35 cellular contexts compared by ENCODE assay signal in genomic region chr14:86911506-86911905, GRCh38.
A peak's percentile ranks its signal among the peaks of the same experiment; 100 is the strongest.
DNase-seq lines count a peak whose midpoint lies in the region; ATAC-seq and TF ChIP-seq lines count a peak whose summit lies in the region.
"Had no signal": no experiment of that assay in that cellular context is flagged by ENCODE, and none has a peak within 500 bp of the region (broad histone marks: within the 10 kb centered on the region; RNA-seq: fewer than 3 reads in every experiment).

No MANE protein-coding gene starts in this region.

- H3K27me3 Mint-ChIP-seq in nephron (ENCODE audit: low read depth) = peaks cover 3% of the 10 kb centered on the region
- no peaks in the 10 kb centered on the region for H3K27me3 Mint-ChIP-seq in activated CD8-positive, alpha-beta T cell treated with anti-CD3 and anti-CD28 coated beads, Interleukin-2, amount 10 ng/mL, durations not matched to agents 7 days and 5 days (ENCODE audit: low read depth)
- H3K27me3 Mint-ChIP-seq: B cell; CD4-positive, alpha-beta memory T cell; CD4-positive, alpha-beta T cell; CD4-positive, CD25-positive, alpha-beta regulatory T cell had no signal

- peaks cover 39% of the 10 kb centered on the region for H3K4me1 ChIP-seq in SJCRH30
- H3K4me1 ChIP-seq: A549; BE2C; BLaER1; BLaER1 treated with 17β-estradiol and CSF1 and Interleukin-3, amounts not matched to agents 10 nM and 100 nM; Caco-2 had no signal

- H3K27me3 ChIP-seq in SJCRH30 = no peaks in the 10 kb centered on the region
- H3K27me3 ChIP-seq: BE2C; BLaER1; BLaER1 treated with 17β-estradiol and CSF1 and Interleukin-3, amounts not matched to agents 10 nM and 100 nM had no signal

- CTCF ChIA-PET in activated CD8-positive, alpha-beta T cell treated with anti-CD3 and anti-CD28 coated beads, Interleukin-2, amount 10 ng/mL, durations not matched to agents 7 days and 5 days (lab: Charles Lee) = no interaction called here

- POLR2A ChIA-PET in activated CD8-positive, alpha-beta T cell treated with anti-CD3 and anti-CD28 coated beads, Interleukin-2, amount 10 ng/mL, durations not matched to agents 7 days and 5 days (lab: Charles Lee) = no interaction called here

- peak overlapping the region; percentile 10 for H3K4me3 ChIP-seq in SJCRH30
- no peak overlapping the region for H3K4me3 ChIP-seq in SK-N-MC
- H3K4me3 ChIP-seq: A549; BLaER1; BLaER1 treated with 17β-estradiol and CSF1 and Interleukin-3, amounts not matched to agents 10 nM and 100 nM had no signal

- H3K36me3 Mint-ChIP-seq in nephron (ENCODE audit: low read depth) = no peaks in the 10 kb centered on the region
- no peaks in the 10 kb centered on the region for H3K36me3 Mint-ChIP-seq in activated CD8-positive, alpha-beta T cell treated with anti-CD3 and anti-CD28 coated beads, Interleukin-2, amount 10 ng/mL, durations not matched to agents 7 days and 5 days (ENCODE audit: low read depth)
- H3K36me3 Mint-ChIP-seq: CD14-positive monocyte; CD4-positive, alpha-beta memory T cell; CD4-positive, CD25-positive, alpha-beta regulatory T cell; CD8-positive, alpha-beta memory T cell; CD8-positive, alpha-beta T cell had no signal

- H3K27ac Mint-ChIP-seq in nephron = peak overlapping the region; percentile 72 to 88 (median 79)
- H3K27ac Mint-ChIP-seq in activated CD8-positive, alpha-beta T cell treated with anti-CD3 and anti-CD28 coated beads, Interleukin-2, amount 10 ng/mL, durations not matched to agents 7 days and 5 days = no peak overlapping the region
- H3K27ac Mint-ChIP-seq: B cell; CD14-positive monocyte; CD4-positive, alpha-beta memory T cell; CD4-positive, alpha-beta T cell; CD4-positive, CD25-positive, alpha-beta regulatory T cell; CD8-positive, alpha-beta memory T cell; CD8-positive, alpha-beta T cell had no signal

- no peaks in the 10 kb centered on the region for H3K9me3 Mint-ChIP-seq in nephron
- no peaks in the 10 kb centered on the region for H3K9me3 Mint-ChIP-seq in activated CD8-positive, alpha-beta T cell treated with anti-CD3 and anti-CD28 coated beads, Interleukin-2, amount 10 ng/mL, durations not matched to agents 7 days and 5 days (ENCODE audit: insufficient read depth)
- H3K9me3 Mint-ChIP-seq: CD14-positive monocyte; CD4-positive, alpha-beta T cell had no signal

- ATAC-seq in activated CD8-positive, alpha-beta T cell treated with anti-CD3 and anti-CD28 coated beads, Interleukin-2, amount 10 ng/mL, durations not matched to agents 7 days and 5 days = no peak
- no peak for ATAC-seq in HG03460 (IDR thresholded peaks at IDR 0.05; ENCODE audit: unreplicated experiment)
- ATAC-seq: A549; CD8-positive, alpha-beta T cell had no signal

- no peak for TF ChIP-seq CTCF in nephron (IDR thresholded peaks at IDR 0.05; ENCODE audit: unreplicated experiment in 3 of 3)

- no peak overlapping the region for H3K4me3 Mint-ChIP-seq in nephron
- no peak overlapping the region for H3K4me3 Mint-ChIP-seq in activated CD8-positive, alpha-beta T cell treated with anti-CD3 and anti-CD28 coated beads, Interleukin-2, amount 10 ng/mL, durations not matched to agents 7 days and 5 days
- H3K4me3 Mint-ChIP-seq: B cell; CD14-positive monocyte; CD4-positive, alpha-beta memory T cell; CD4-positive, alpha-beta T cell; CD4-positive, CD25-positive, alpha-beta regulatory T cell; CD8-positive, alpha-beta memory T cell; CD8-positive, alpha-beta T cell had no signal

- no peak overlapping the region for H3K9ac ChIP-seq in SK-N-MC (ENCODE audit: insufficient read length)
- H3K9ac ChIP-seq: BLaER1; BLaER1 treated with 17β-estradiol and CSF1 and Interleukin-3, amounts not matched to agents 10 nM and 100 nM had no signal

- DNase-seq in SJCRH30 (peak; percentile 80 to 92), SK-N-MC (ENCODE audit: low read depth, low spot score) (no peak), myocyte (ENCODE audit: low read depth) (peak; percentile 1), mucosa of gallbladder (ENCODE audit: low spot score) (no peak), NCI-H2171 (lab: John Stamatoyannopoulos, UW) (no peak)
- DNase-seq in activated CD8-positive, alpha-beta T cell treated with anti-CD3 and anti-CD28 coated beads, Interleukin-2, amount 10 ng/mL, durations not matched to agents 7 days and 5 days = no peak
- DNase-seq: 8988T; ACHN; AML-193; BE2C; C1 segment of cervical spinal cord; Caco-2; Calu3; CD4-positive, alpha-beta memory T cell; CD4-positive, alpha-beta T cell; CD4-positive, CD25-positive, alpha-beta regulatory T cell; CD8-positive, alpha-beta memory T cell; CD8-positive, alpha-beta T cell; COR-L47; DMS 273 treated with DMSO at 0.1 percent for 48 hours; DMS153; DMS53; DMS79; DMS79 treated with DMSO at 0.1 percent for 48 hours; DND-41; EL had no signal

- H3K36me3 ChIP-seq in SJCRH30 (no peaks in the 10 kb centered on the region), SK-N-MC (ENCODE audit: insufficient read depth, low read length) (peaks cover 5% of the 10 kb centered on the region; the same call in 1 of the 2 replicates)
- H3K36me3 ChIP-seq: BE2C; BLaER1; BLaER1 treated with 17β-estradiol and CSF1 and Interleukin-3, amounts not matched to agents 10 nM and 100 nM had no signal

- H3K9me3 ChIP-seq in SJCRH30 (replicated peaks) (no peaks in the 10 kb centered on the region), SK-N-MC (ENCODE audit: low read depth, low read length) (no peaks in the 10 kb centered on the region)
- H3K9me3 ChIP-seq: A549; BE2C; BLaER1; BLaER1 treated with 17β-estradiol and CSF1 and Interleukin-3, amounts not matched to agents 10 nM and 100 nM; Caco-2 had no signal

- peaks cover 34% of the 10 kb centered on the region for H3K4me1 Mint-ChIP-seq in nephron
- no peaks in the 10 kb centered on the region for H3K4me1 Mint-ChIP-seq in activated CD8-positive, alpha-beta T cell treated with anti-CD3 and anti-CD28 coated beads, Interleukin-2, amount 10 ng/mL, durations not matched to agents 7 days and 5 days (ENCODE audit: low read depth)
- H3K4me1 Mint-ChIP-seq: B cell; CD14-positive monocyte; CD4-positive, alpha-beta memory T cell; CD4-positive, CD25-positive, alpha-beta regulatory T cell; CD8-positive, alpha-beta memory T cell had no signal

- H3K27ac ChIP-seq in SJCRH30 (peak overlapping the region; percentile 97), SK-N-MC (peak overlapping the region; percentile 94)
- H3K27ac ChIP-seq: 22Rv1; A549; BLaER1; BLaER1 treated with 17β-estradiol and CSF1 and Interleukin-3, amounts not matched to agents 10 nM and 100 nM; C4-2B had no signal

Comparison
In these comparisons a context has a peak if more than half of its experiments do, and no peak if none do; other contexts are left out.
1. DNase-seq: peak in SJCRH30 (2 of 2) and myocyte (single experiment); none in SK-N-MC (single experiment), mucosa of gallbladder (single experiment), NCI-H2171 (single experiment) and activated CD8-positive, alpha-beta T cell treated with anti-CD3 and anti-CD28 coated beads, Interleukin-2, amount 10 ng/mL, durations not matched to agents 7 days and 5 days (single experiment).